In the genomic region with DNA sequence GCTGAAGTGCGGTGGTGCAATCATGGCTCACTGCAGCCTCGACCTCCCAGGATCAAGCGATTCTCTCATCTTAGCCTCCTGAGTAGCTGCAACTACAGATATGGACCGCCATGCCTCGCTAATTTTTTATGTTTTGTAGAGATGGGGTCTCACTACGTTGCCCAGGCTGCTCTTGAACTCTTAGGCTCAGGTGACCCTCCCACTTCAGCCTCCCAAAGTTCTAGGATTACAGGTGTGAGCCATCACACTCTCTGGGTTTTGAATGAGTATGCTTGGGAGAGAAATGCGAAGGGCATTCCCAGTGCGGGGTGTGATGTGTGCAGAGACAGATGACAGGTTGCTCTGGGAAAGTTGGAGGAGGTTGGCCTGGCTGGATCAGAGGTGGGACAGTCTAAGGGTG, we compare ENCODE assay signal across 29 cellular contexts. TPM values are rescaled to one million over a fixed set of nuclear protein-coding genes. Genes with fewer than 3 reads are reported as not detected.
"Had no signal": no experiment of that assay in that cellular context is flagged by ENCODE, and none has a peak within 500 bp of the region (broad histone marks: within the 10 kb centered on the region; RNA-seq: fewer than 3 reads in every experiment).

No MANE protein-coding gene starts in this region.

- H3K4me1 ChIP-seq: parathyroid adenoma, psoas muscle, right lobe of liver, sigmoid colon, stomach, thyroid gland, tibial nerve, upper lobe of left lung had no signal

- H3K27ac ChIP-seq: parathyroid adenoma, psoas muscle, right lobe of liver, sigmoid colon, stomach, thoracic aorta, thyroid gland, tibial nerve, upper lobe of left lung had no signal

- H3K9me3 Mint-ChIP-seq: natural killer cell treated with Interleukin-12 subunit alpha and Interleukin-12 subunit beta and Interleukin-15 and Interleukin-18, amount 100 ng/mL, for 72 hours; nephron progenitor cell; stimulated activated effector memory CD8-positive, alpha-beta T cell treated with anti-CD3 and anti-CD28 coated beads, Interleukin-12 subunit alpha, Interleukin-12 subunit beta, amount 100 ng/mL, for 72 hours; stimulated activated naive CD8-positive, alpha-beta T cell treated with anti-CD3 and anti-CD28 coated beads, Interleukin-15, Interleukin-2, amounts not matched to agents 100 ng/mL and 50 ng/mL, for 24 hours had no signal

- H3K4me3 Mint-ChIP-seq: naive B cell; naive thymus-derived CD8-positive, alpha-beta T cell; natural killer cell treated with Interleukin-12 subunit alpha and Interleukin-12 subunit beta and Interleukin-15 and Interleukin-18, amount 100 ng/mL, for 72 hours; nephron progenitor cell; neural crest cell; stimulated activated effector memory CD8-positive, alpha-beta T cell treated with anti-CD3 and anti-CD28 coated beads, Interleukin-12 subunit alpha, Interleukin-12 subunit beta, amount 100 ng/mL, for 72 hours; stimulated activated naive B cell treated with anti-CD40 and anti-IgM and Interleukin-4, amounts not matched to agents 10 μg/mL and 1 μg/mL and 100 μg/mL, for 72 hours; stimulated activated naive CD8-positive, alpha-beta T cell treated with anti-CD3 and anti-CD28 coated beads, Interleukin-15, Interleukin-2, amounts not matched to agents 100 ng/mL and 50 ng/mL, for 24 hours had no signal

- H3K4me3 ChIP-seq: psoas muscle, right lobe of liver, sigmoid colon, stomach, thoracic aorta, thyroid gland, tibial nerve, upper lobe of left lung had no signal

- H3K27ac Mint-ChIP-seq: naive B cell; natural killer cell treated with Interleukin-12 subunit alpha and Interleukin-12 subunit beta and Interleukin-15 and Interleukin-18, amount 100 ng/mL, for 72 hours; nephron progenitor cell; progenitor cell of endocrine pancreas; stimulated activated effector memory CD8-positive, alpha-beta T cell treated with anti-CD3 and anti-CD28 coated beads, Interleukin-12 subunit alpha, Interleukin-12 subunit beta, amount 100 ng/mL, for 72 hours; stimulated activated naive B cell treated with anti-CD40 and anti-IgM and Interleukin-4, amounts not matched to agents 10 μg/mL and 1 μg/mL and 100 μg/mL, for 72 hours; stimulated activated naive CD8-positive, alpha-beta T cell treated with anti-CD3 and anti-CD28 coated beads, Interleukin-15, Interleukin-2, amounts not matched to agents 100 ng/mL and 50 ng/mL, for 24 hours had no signal

- H3K36me3 ChIP-seq: right lobe of liver, sigmoid colon, stomach, thoracic aorta, thyroid gland, tibial nerve, upper lobe of left lung had no signal

- H2AFZ ChIP-seq: parathyroid adenoma had no signal

- H3K36me3 Mint-ChIP-seq: natural killer cell treated with Interleukin-12 subunit alpha and Interleukin-12 subunit beta and Interleukin-15 and Interleukin-18, amount 100 ng/mL, for 72 hours; stimulated activated naive B cell treated with anti-CD40 and anti-IgM and Interleukin-4, amounts not matched to agents 10 μg/mL and 1 μg/mL and 100 μg/mL, for 72 hours had no signal

- H3K9ac ChIP-seq: parathyroid adenoma had no signal

- ATAC-seq: naive thymus-derived CD8-positive, alpha-beta T cell; natural killer cell treated with Interleukin-12 subunit alpha and Interleukin-12 subunit beta and Interleukin-15 and Interleukin-18, amount 100 ng/mL, for 72 hours; right cardiac atrium; stimulated activated effector memory CD8-positive, alpha-beta T cell treated with anti-CD3 and anti-CD28 coated beads, Interleukin-12 subunit alpha, Interleukin-12 subunit beta, amount 100 ng/mL, for 72 hours; stimulated activated naive B cell treated with anti-CD40 and anti-IgM and Interleukin-4, amounts not matched to agents 10 μg/mL and 1 μg/mL and 100 μg/mL, for 72 hours had no signal

- H3K27me3 ChIP-seq: right lobe of liver, thyroid gland, upper lobe of left lung had no signal

- H3K9me3 ChIP-seq: psoas muscle, right lobe of liver, sigmoid colon, stomach, thoracic aorta, thyroid gland, upper lobe of left lung had no signal

- H3K4me1 Mint-ChIP-seq: neural crest cell; stimulated activated effector memory CD8-positive, alpha-beta T cell treated with anti-CD3 and anti-CD28 coated beads, Interleukin-12 subunit alpha, Interleukin-12 subunit beta, amount 100 ng/mL, for 72 hours; stimulated activated naive B cell treated with anti-CD40 and anti-IgM and Interleukin-4, amounts not matched to agents 10 μg/mL and 1 μg/mL and 100 μg/mL, for 72 hours had no signal

- DNase-seq: naive B cell; naive thymus-derived CD8-positive, alpha-beta T cell; nephron progenitor cell; occipital lobe; psoas muscle; right cardiac atrium; right lobe of liver; sigmoid colon; small intestine; stimulated activated CD4-positive, alpha-beta T cell treated with anti-CD3 and anti-CD28 coated beads, Interleukin-15, amount 100 ng/mL, for 24 hours; stimulated activated CD4-positive, alpha-beta T cell treated with anti-CD3 and anti-CD28 coated beads, Interleukin-2, amount 100 ng/mL, for 24 hours; stimulated activated CD4-positive, alpha-beta T cell treated with anti-CD3 and anti-CD28 coated beads, Interleukin-2, amount 100 ng/mL, for 48 hours; stimulated activated CD4-positive, alpha-beta T cell treated with anti-CD3 and anti-CD28 coated beads, Interleukin-4, amount 100 ng/mL, for 24 hours; stimulated activated naive B cell treated with anti-CD40 and anti-IgM and Interleukin-4, amounts not matched to agents 10 μg/mL and 1 μg/mL and 100 μg/mL, for 72 hours; stimulated activated naive CD4-positive, alpha-beta T cell treated with Interleukin-2 at 50 U/mL for 16 hours; stomach; thyroid gland; trophoblast cell had no signal

RNA-seq across cellular contexts. Expression of a gene that starts 56.5 kb away (rescaled TPM):
- total RNA-seq: naive thymus-derived CD8-positive, alpha-beta T cell; osteocyte; progenitor cell of endocrine pancreas; renal cortical epithelial cell had no signal
